ENCODE assay signal across 19 cellular contexts in genomic region chr2:142876423-142876822, GRCh38. TPM values are rescaled to one million over a fixed set of nuclear protein-coding genes. Genes with fewer than 3 reads are reported as not detected.
A peak's percentile ranks its signal among the peaks of the same experiment; 100 is the strongest.
DNase-seq lines count a peak whose midpoint lies in the region; ATAC-seq and TF ChIP-seq lines count a peak whose summit lies in the region.
"Had no signal": no experiment of that assay in that cellular context is flagged by ENCODE, and none has a peak within 500 bp of the region (broad histone marks: within the 10 kb centered on the region; RNA-seq: fewer than 3 reads in every experiment).

No MANE protein-coding gene starts in this region.

- no peaks in the 10 kb centered on the region for H3K9me3 Mint-ChIP-seq in MCF 10A (ENCODE audit: unreplicated experiment)
- H3K9me3 Mint-ChIP-seq in CD8-positive, alpha-beta T cell, result no peaks in the 10 kb centered on the region

- TF ChIP-seq CTCF in MCF 10A (IDR thresholded peaks at IDR 0.05; ENCODE audit: unreplicated experiment) (peak; percentile 34), breast epithelium (IDR thresholded peaks at IDR 0.05) (no peak), fibroblast of the aortic adventitia (IDR thresholded peaks at IDR 0.05; ENCODE audit: insufficient read depth, low read length) (peak; percentile 13)
- TF ChIP-seq CTCF in CD8-positive, alpha-beta T cell (IDR thresholded peaks at IDR 0.05), result no peak

- no peaks in the 10 kb centered on the region for H3K9me3 ChIP-seq in breast epithelium
- no peaks in the 10 kb centered on the region for H3K9me3 ChIP-seq in CD8-positive, alpha-beta T cell (ENCODE audit: low read length)
- H3K9me3 ChIP-seq: transverse colon had no signal

- CTCF ChIA-PET in MCF 10A (lab: Yijun Ruan, JAX), result interaction anchor here (0.6 to 4.2 kb wide), 13 partner anchors 10 to 194 kb away, joined by 3 to 45 read pairs (median 5); no protein-coding TSS in a partner anchor
- CTCF ChIA-PET in CD8-positive, alpha-beta T cell (lab: Charles Lee), result no interaction called here

- peak; percentile 54 for DNase-seq in MCF 10A (ENCODE audit: unreplicated experiment)
- no peak for DNase-seq in breast epithelium (ENCODE audit: low spot score in 2 of 2)
- peak; percentile 16 for DNase-seq in amniotic epithelial cell (ENCODE audit: low read depth)
- DNase-seq in fibroblast of the aortic adventitia (ENCODE audit: low read depth), result peak; percentile 31
- DNase-seq in CD8-positive, alpha-beta T cell, result no peak
- DNase-seq in SW 1271 (lab: John Stamatoyannopoulos, UW), result no peak
- DNase-seq: 8988T; activated CD4-positive, alpha-beta T cell treated with anti-CD3 and anti-CD28 coated beads for 36 hours; activated effector memory CD4-positive, alpha-beta T cell treated with anti-CD3 and anti-CD28 coated beads, Interleukin-2, amount 50 U/mL, for 16 hours; amniotic stem cell; left ventricle myocardium superior; naive thymus-derived CD4-positive, alpha-beta T cell; NCI-H510A treated with DMSO at 0.1 percent for 48 hours; SHP77 treated with DMSO at 0.1 percent for 48 hours; transverse colon had no signal

- H3K4me1 Mint-ChIP-seq in MCF 10A (ENCODE audit: insufficient read depth, unreplicated experiment), result peaks cover 50% of the 10 kb centered on the region
- no peaks in the 10 kb centered on the region for H3K4me1 Mint-ChIP-seq in CD8-positive, alpha-beta T cell (ENCODE audit: low read depth)
- H3K4me1 Mint-ChIP-seq: activated CD4-positive, alpha-beta T cell treated with anti-CD3 and anti-CD28 coated beads for 36 hours had no signal

- H3K27me3 ChIP-seq in breast epithelium, result no peaks in the 10 kb centered on the region
- no peaks in the 10 kb centered on the region for H3K27me3 ChIP-seq in CD8-positive, alpha-beta T cell (ENCODE audit: insufficient read depth, low read length)
- H3K27me3 ChIP-seq: transverse colon had no signal

- TF ChIP-seq POLR2A in breast epithelium (IDR thresholded peaks at IDR 0.05), result no peak

- H3K27ac ChIP-seq in breast epithelium, result peak overlapping the region in 1 of 2 donors; percentile 69
- no peak overlapping the region for H3K27ac ChIP-seq in CD8-positive, alpha-beta T cell (ENCODE audit: low read depth, low read length)
- H3K27ac ChIP-seq: parathyroid adenoma, transverse colon had no signal

- BruUV-seq in MCF 10A (replicated peaks; lab: Mats Ljungman, UMichigan), result no TSS peak

- H3K4me1 ChIP-seq in breast epithelium, result no peaks in the 10 kb centered on the region
- H3K4me1 ChIP-seq in CD8-positive, alpha-beta T cell (ENCODE audit: insufficient read depth, low read length), result no peaks in the 10 kb centered on the region
- H3K4me1 ChIP-seq: parathyroid adenoma had no signal

- H3K36me3 Mint-ChIP-seq in MCF 10A (ENCODE audit: insufficient read depth, unreplicated experiment), result peaks cover 38% of the 10 kb centered on the region
- H3K36me3 Mint-ChIP-seq in CD8-positive, alpha-beta T cell, result no peaks in the 10 kb centered on the region
- H3K36me3 Mint-ChIP-seq: naive thymus-derived CD4-positive, alpha-beta T cell had no signal

- H3K4me3 ChIP-seq in breast epithelium (no peak overlapping the region), fibroblast of the aortic adventitia (ENCODE audit: low read depth, low read length) (no peak overlapping the region)
- no peak overlapping the region for H3K4me3 ChIP-seq in CD8-positive, alpha-beta T cell (ENCODE audit: low read depth, low read length)
- H3K4me3 ChIP-seq: transverse colon had no signal

- peak overlapping the region; percentile 93 for H3K4me3 Mint-ChIP-seq in MCF 10A (ENCODE audit: unreplicated experiment)
- no peak overlapping the region for H3K4me3 Mint-ChIP-seq in CD8-positive, alpha-beta T cell
- H3K4me3 Mint-ChIP-seq: activated CD4-positive, alpha-beta T cell treated with anti-CD3 and anti-CD28 coated beads for 36 hours; naive thymus-derived CD4-positive, alpha-beta T cell had no signal

- no peak for ATAC-seq in CD8-positive, alpha-beta T cell
- ATAC-seq in HG03432 (IDR thresholded peaks at IDR 0.05; ENCODE audit: unreplicated experiment), result no peak
- no peak for ATAC-seq in HG03196 (IDR thresholded peaks at IDR 0.05; ENCODE audit: unreplicated experiment)
- ATAC-seq: activated CD4-positive, alpha-beta T cell treated with anti-CD3 and anti-CD28 coated beads for 36 hours; left ventricle myocardium superior; naive thymus-derived CD4-positive, alpha-beta T cell had no signal

- intact Hi-C loops in MCF 10A (cut with micrococcal nuclease), result loop anchor here (1.0 to 2.0 kb wide), 2 partner anchors 104 to 194 kb away; no protein-coding TSS in a partner anchor
- intact Hi-C loops in breast epithelium (cut with DNase I; ENCODE audit: low total_unique reads), result no loop called here
- intact Hi-C loops in CD8-positive, alpha-beta T cell (cut with DNase I, micrococcal nuclease), result no loop called here

- H3K27me3 Mint-ChIP-seq in MCF 10A (ENCODE audit: insufficient read depth, unreplicated experiment), result no peaks in the 10 kb centered on the region
- H3K27me3 Mint-ChIP-seq in CD8-positive, alpha-beta T cell (ENCODE audit: low read depth), result no peaks in the 10 kb centered on the region
- H3K27me3 Mint-ChIP-seq: activated CD4-positive, alpha-beta T cell treated with anti-CD3 and anti-CD28 coated beads for 36 hours had no signal

- POLR2A ChIA-PET in MCF 10A (lab: Yijun Ruan, JAX), result interaction anchor here (0.6 to 2.7 kb wide), 7 partner anchors 8 to 193 kb away, joined by 3 to 26 read pairs (median 12); no protein-coding TSS in a partner anchor
- POLR2A ChIA-PET in CD8-positive, alpha-beta T cell (lab: Charles Lee), result no interaction called here

- no peaks in the 10 kb centered on the region for H3K36me3 ChIP-seq in breast epithelium
- H3K36me3 ChIP-seq in CD8-positive, alpha-beta T cell (ENCODE audit: insufficient read depth, low read length), result no peaks in the 10 kb centered on the region
- H3K36me3 ChIP-seq: transverse colon had no signal

- peak overlapping the region; percentile 97 for H3K27ac Mint-ChIP-seq in MCF 10A (ENCODE audit: low read depth, unreplicated experiment)
- no peak overlapping the region for H3K27ac Mint-ChIP-seq in CD8-positive, alpha-beta T cell
- H3K27ac Mint-ChIP-seq: activated CD4-positive, alpha-beta T cell treated with anti-CD3 and anti-CD28 coated beads for 36 hours; naive thymus-derived CD4-positive, alpha-beta T cell had no signal

RNA-seq across cellular contexts. Expression of gene KYNU, which starts 1.0 kb away (rescaled TPM):
- total RNA-seq in MCF 10A (2022) (143 and 160 TPM in 2 replicates), breast epithelium (10 to 100 TPM in 2 of 3 donors, 1 to 10 TPM in 1; 6.9 to 13.1 (median 11.7) TPM), fibroblast of the aortic adventitia (ENCODE audit: low replicate concordance) (under 0.01 and 1.3 TPM in 2 replicates)
- not detected for total RNA-seq in CD8-positive, alpha-beta T cell
- total RNA-seq: activated CD4-positive, alpha-beta T cell treated with anti-CD3 and anti-CD28 coated beads for 36 hours; T-helper 2 cell treated with Interferon-gamma antibody and Interleukin-4, amounts not matched to agents 100 ng/mL and 5 ng/mL, for 36 hours had no signal

Comparison
In these comparisons a context has a peak if more than half of its experiments do, and no peak if none do; other contexts are left out.
1. DNase-seq: peak in MCF 10A (single experiment), amniotic epithelial cell (single experiment) and fibroblast of the aortic adventitia (single experiment); none in breast epithelium (0 of 2), CD8-positive, alpha-beta T cell (0 of 7) and SW 1271 (0 of 2).
2. CTCF ChIP-seq: peak in MCF 10A (single experiment) and fibroblast of the aortic adventitia (single experiment); none in breast epithelium (0 of 3) and CD8-positive, alpha-beta T cell (single experiment).
3. RNA of gene KYNU, which starts 1.0 kb away (total RNA-seq): 143 to 160 TPM in MCF 10A; 6.9 to 13.1 TPM in breast epithelium, under 0.01 to 1.3 TPM in fibroblast of the aortic adventitia and not detected in CD8-positive, alpha-beta T cell; every median in the first group is over 10 times any median in the second.